Comparison of ENCODE assay signal across 1 cellular context in the genomic region with DNA sequence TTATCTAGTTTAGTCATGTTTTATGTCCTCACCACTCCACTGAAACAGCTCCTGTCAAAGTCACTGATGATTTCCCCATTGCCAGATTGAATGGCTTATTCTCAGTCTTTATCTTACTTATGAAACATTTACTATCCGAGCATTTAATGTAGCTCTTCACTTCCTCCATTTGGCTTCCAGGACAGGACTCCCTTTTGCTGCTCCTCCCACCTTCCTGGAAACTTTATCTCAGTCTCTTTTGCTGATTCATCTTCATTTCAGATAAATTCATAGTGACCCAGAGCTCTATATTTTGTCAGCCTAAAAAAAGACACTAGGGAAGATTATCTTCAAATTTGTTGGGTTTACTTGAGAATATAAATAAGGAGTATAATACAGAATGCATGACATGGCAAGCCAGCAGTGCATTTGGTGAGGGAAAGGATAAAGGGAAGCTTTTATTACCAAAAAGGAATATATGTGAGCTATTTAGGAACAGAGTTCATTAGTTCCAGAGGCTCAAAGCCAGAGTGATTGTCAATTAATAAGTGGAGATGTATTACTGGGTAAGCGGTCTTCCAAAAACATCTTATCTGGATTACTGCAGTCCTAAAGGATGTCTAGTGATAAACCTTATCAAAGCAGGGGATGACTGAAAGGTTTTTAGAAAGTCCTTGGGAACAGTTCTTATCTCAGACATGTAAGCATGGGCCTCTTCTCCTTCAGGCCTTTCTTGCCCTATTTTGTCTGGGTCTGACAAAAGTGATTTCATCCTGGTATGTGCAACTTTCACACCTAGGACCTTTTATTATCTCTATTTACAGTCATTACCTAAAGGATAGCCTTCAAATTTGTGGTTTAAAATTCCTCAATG.
A peak's percentile ranks its signal among the peaks of the same experiment; 100 is the strongest.
TF ChIP-seq lines count a peak whose summit lies in the region.

No MANE protein-coding gene starts in this region.

TF ChIP-seq in K562, 482 proteins besides CTCF, POLR2A, EP300 and RAD21 (continued from another document):
- TF ChIP-seq YY1 (IDR thresholded peaks at IDR 0.05; ENCODE audit: borderline replicate concordance in 1 of 3, control insufficient read depth in 1 of 3, extremely low read depth in 1 of 3, insufficient read depth in 3 of 3, insufficient read length in 1 of 3, insufficient replicate concordance in 2 of 3, low read depth in 1 of 3, low read length in 2 of 3) (no peak), RUNX1 (IDR thresholded peaks at IDR 0.05; ENCODE audit: low read depth) (no peak), RBM25 (IDR thresholded peaks at IDR 0.05; ENCODE audit: low read depth, low read length, severe bottlenecking) (no peak), ATF7 (IDR thresholded peaks at IDR 0.05) (0 out of 2 replicates have a peak, but pooled peaks have one; percentile 15), ZNF695 (CRISPR knock-in tag; IDR thresholded peaks at IDR 0.05) (no peak), SP2 (IDR thresholded peaks at IDR 0.05; ENCODE audit: extremely low read depth, low read depth, low read length, poor library complexity, severe bottlenecking) (no peak), ZFPM2 (CRISPR knock-in tag; IDR thresholded peaks at IDR 0.05) (no peak), MBD2 (IDR thresholded peaks at IDR 0.05; ENCODE audit: borderline replicate concordance, low read depth) (no peak), ZNF184 (CRISPR knock-in tag; IDR thresholded peaks at IDR 0.05) (no peak), GABPA (tag; conservative IDR thresholded peaks at IDR 0.05; ENCODE audit: low read depth) (0 out of 2 replicates have a peak, but pooled peaks have one; percentile 22), NFATC3 (IDR thresholded peaks at IDR 0.05) (no peak), SETDB1 (IDR thresholded peaks at IDR 0.05; ENCODE audit: low read length) (no peak), SAFB (IDR thresholded peaks at IDR 0.05; ENCODE audit: borderline replicate concordance, low read depth, low read length) (no peak), CHD1 (IDR thresholded peaks at IDR 0.05; ENCODE audit: low read length) (no peak), RBM39 (optimal IDR thresholded peaks at IDR 0.05; ENCODE audit: low read depth, low read length) (no peak), NFIC (IDR thresholded peaks at IDR 0.05) (no peak), KLF10 (CRISPR knock-in tag; IDR thresholded peaks at IDR 0.05) (no peak), CCAR2 (IDR thresholded peaks at IDR 0.05; ENCODE audit: low read depth, low read length) (no peak), SAFB2 (IDR thresholded peaks at IDR 0.05; ENCODE audit: borderline replicate concordance, low read depth, low read length, severe bottlenecking) (no peak), OTX1 (CRISPR knock-in tag; IDR thresholded peaks at IDR 0.05) (no peak)
- TF ChIP-seq, protein P1, sequence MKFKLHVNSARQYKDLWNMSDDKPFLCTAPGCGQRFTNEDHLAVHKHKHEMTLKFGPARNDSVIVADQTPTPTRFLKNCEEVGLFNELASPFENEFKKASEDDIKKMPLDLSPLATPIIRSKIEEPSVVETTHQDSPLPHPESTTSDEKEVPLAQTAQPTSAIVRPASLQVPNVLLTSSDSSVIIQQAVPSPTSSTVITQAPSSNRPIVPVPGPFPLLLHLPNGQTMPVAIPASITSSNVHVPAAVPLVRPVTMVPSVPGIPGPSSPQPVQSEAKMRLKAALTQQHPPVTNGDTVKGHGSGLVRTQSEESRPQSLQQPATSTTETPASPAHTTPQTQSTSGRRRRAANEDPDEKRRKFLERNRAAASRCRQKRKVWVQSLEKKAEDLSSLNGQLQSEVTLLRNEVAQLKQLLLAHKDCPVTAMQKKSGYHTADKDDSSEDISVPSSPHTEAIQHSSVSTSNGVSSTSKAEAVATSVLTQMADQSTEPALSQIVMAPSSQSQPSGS (CRISPR knock-in tag; IDR thresholded peaks at IDR 0.05) = no peak
- TF ChIP-seq, protein P2, sequence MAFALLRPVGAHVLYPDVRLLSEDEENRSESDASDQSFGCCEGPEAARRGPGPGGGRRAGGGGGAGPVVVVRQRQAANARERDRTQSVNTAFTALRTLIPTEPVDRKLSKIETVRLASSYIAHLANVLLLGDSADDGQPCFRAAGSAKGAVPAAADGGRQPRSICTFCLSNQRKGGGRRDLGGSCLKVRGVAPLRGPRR (CRISPR knock-in tag; IDR thresholded peaks at IDR 0.05) = no peak
- TF ChIP-seq, protein P3, sequence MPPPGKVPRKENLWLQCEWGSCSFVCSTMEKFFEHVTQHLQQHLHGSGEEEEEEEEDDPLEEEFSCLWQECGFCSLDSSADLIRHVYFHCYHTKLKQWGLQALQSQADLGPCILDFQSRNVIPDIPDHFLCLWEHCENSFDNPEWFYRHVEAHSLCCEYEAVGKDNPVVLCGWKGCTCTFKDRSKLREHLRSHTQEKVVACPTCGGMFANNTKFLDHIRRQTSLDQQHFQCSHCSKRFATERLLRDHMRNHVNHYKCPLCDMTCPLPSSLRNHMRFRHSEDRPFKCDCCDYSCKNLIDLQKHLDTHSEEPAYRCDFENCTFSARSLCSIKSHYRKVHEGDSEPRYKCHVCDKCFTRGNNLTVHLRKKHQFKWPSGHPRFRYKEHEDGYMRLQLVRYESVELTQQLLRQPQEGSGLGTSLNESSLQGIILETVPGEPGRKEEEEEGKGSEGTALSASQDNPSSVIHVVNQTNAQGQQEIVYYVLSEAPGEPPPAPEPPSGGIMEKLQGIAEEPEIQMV (tag; conservative IDR thresholded peaks at IDR 0.05; ENCODE audit: low read depth) = no peak
- TF ChIP-seq, protein P4, sequence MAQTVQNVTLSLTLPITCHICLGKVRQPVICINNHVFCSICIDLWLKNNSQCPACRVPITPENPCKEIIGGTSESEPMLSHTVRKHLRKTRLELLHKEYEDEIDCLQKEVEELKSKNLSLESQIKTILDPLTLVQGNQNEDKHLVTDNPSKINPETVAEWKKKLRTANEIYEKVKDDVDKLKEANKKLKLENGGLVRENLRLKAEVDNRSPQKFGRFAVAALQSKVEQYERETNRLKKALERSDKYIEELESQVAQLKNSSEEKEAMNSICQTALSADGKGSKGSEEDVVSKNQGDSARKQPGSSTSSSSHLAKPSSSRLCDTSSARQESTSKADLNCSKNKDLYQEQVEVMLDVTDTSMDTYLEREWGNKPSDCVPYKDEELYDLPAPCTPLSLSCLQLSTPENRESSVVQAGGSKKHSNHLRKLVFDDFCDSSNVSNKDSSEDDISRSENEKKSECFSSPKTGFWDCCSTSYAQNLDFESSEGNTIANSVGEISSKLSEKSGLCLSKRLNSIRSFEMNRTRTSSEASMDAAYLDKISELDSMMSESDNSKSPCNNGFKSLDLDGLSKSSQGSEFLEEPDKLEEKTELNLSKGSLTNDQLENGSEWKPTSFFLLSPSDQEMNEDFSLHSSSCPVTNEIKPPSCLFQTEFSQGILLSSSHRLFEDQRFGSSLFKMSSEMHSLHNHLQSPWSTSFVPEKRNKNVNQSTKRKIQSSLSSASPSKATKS (CRISPR knock-in tag; IDR thresholded peaks at IDR 0.05) = no peak
- TF ChIP-seq, protein P5, sequence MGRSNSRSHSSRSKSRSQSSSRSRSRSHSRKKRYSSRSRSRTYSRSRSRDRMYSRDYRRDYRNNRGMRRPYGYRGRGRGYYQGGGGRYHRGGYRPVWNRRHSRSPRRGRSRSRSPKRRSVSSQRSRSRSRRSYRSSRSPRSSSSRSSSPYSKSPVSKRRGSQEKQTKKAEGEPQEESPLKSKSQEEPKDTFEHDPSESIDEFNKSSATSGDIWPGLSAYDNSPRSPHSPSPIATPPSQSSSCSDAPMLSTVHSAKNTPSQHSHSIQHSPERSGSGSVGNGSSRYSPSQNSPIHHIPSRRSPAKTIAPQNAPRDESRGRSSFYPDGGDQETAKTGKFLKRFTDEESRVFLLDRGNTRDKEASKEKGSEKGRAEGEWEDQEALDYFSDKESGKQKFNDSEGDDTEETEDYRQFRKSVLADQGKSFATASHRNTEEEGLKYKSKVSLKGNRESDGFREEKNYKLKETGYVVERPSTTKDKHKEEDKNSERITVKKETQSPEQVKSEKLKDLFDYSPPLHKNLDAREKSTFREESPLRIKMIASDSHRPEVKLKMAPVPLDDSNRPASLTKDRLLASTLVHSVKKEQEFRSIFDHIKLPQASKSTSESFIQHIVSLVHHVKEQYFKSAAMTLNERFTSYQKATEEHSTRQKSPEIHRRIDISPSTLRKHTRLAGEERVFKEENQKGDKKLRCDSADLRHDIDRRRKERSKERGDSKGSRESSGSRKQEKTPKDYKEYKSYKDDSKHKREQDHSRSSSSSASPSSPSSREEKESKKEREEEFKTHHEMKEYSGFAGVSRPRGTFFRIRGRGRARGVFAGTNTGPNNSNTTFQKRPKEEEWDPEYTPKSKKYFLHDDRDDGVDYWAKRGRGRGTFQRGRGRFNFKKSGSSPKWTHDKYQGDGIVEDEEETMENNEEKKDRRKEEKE (IDR thresholded peaks at IDR 0.05; ENCODE audit: borderline replicate concordance in 1 of 2, control insufficient read depth in 1 of 2, low read depth in 2 of 2, low read length in 1 of 2) = no peak
TF ChIP-seq in K562: peak in this region for 55.
